ENCODE assay signal across 1 cellular context in genomic region chr6:34205466-34205865, GRCh38.
TF ChIP-seq lines count a peak whose summit lies in the region.

No MANE protein-coding gene starts in this region.

TF ChIP-seq in K562, 482 proteins besides CTCF, POLR2A, EP300 and RAD21 (continues in another document):
- TF ChIP-seq TAL1 (IDR thresholded peaks at IDR 0.05), result no peak
- TF ChIP-seq ZFP30 (CRISPR knock-in tag; IDR thresholded peaks at IDR 0.05; ENCODE audit: borderline replicate concordance), result no peak
- no peak for TF ChIP-seq NONO (IDR thresholded peaks at IDR 0.05; ENCODE audit: low read depth in 2 of 2, low read length in 1 of 2)
- TF ChIP-seq HDAC2 (IDR thresholded peaks at IDR 0.05), result no peak
- no peak for TF ChIP-seq ID3 (CRISPR knock-in tag; IDR thresholded peaks at IDR 0.05)
- peak; percentile 32; the same call in 1 of the 2 replicates for TF ChIP-seq ID3 (tag; IDR thresholded peaks at IDR 0.05)
- TF ChIP-seq CEBPG (CRISPR knock-in tag; IDR thresholded peaks at IDR 0.05), result no peak
- TF ChIP-seq CEBPG (tag; conservative IDR thresholded peaks at IDR 0.05 in 1 of 2, IDR thresholded peaks at IDR 0.05 in 1 of 2), result no peak
- no peak for TF ChIP-seq NR4A1 (CRISPR knock-in tag; IDR thresholded peaks at IDR 0.05)
- 0 out of 2 replicates have a peak, but pooled peaks have one; percentile 23 for TF ChIP-seq NR4A1 (tag; IDR thresholded peaks at IDR 0.05)
- TF ChIP-seq ZNF592 (IDR thresholded peaks at IDR 0.05), result peak; percentile 60
- no peak for TF ChIP-seq HIVEP1 (CRISPR knock-in tag; IDR thresholded peaks at IDR 0.05)
- no peak for TF ChIP-seq ZNF740 (CRISPR knock-in tag; IDR thresholded peaks at IDR 0.05)
- no peak for TF ChIP-seq ZNF740 (tag; IDR thresholded peaks at IDR 0.05)
- TF ChIP-seq ZNF398 (CRISPR knock-in tag; IDR thresholded peaks at IDR 0.05), result no peak
- TF ChIP-seq TEAD1 (CRISPR knock-in tag; IDR thresholded peaks at IDR 0.05), result no peak
- 0 out of 2 replicates have a peak, but pooled peaks have one; percentile 35 for TF ChIP-seq ZNF395 (CRISPR knock-in tag; IDR thresholded peaks at IDR 0.05)
- no peak for TF ChIP-seq RREB1 (CRISPR knock-in tag; IDR thresholded peaks at IDR 0.05)
- no peak for TF ChIP-seq SREBF2 (CRISPR knock-in tag; IDR thresholded peaks at IDR 0.05)
- TF ChIP-seq ZNF318 (IDR thresholded peaks at IDR 0.05; ENCODE audit: borderline replicate concordance in 1 of 2, low read depth in 1 of 2), result no peak
- no peak for TF ChIP-seq RFX5 (IDR thresholded peaks at IDR 0.05; ENCODE audit: low read depth, low read length)
- peak in 1 of 3 experiments; percentile 84 for TF ChIP-seq YY1 (IDR thresholded peaks at IDR 0.05; ENCODE audit: borderline replicate concordance in 1 of 3, control insufficient read depth in 1 of 3, extremely low read depth in 1 of 3, insufficient read depth in 3 of 3, insufficient read length in 1 of 3, insufficient replicate concordance in 2 of 3, low read depth in 1 of 3, low read length in 2 of 3)
- no peak for TF ChIP-seq RBM15 (IDR thresholded peaks at IDR 0.05; ENCODE audit: insufficient read depth, low read length)
- no peak for TF ChIP-seq PCBP2 (IDR thresholded peaks at IDR 0.05; ENCODE audit: low read depth, low read length, poor library complexity, severe bottlenecking)
- TF ChIP-seq ZNF408 (CRISPR knock-in tag; IDR thresholded peaks at IDR 0.05; ENCODE audit: low read depth), result no peak
- TF ChIP-seq PTTG1 (tag; IDR thresholded peaks at IDR 0.05; ENCODE audit: low read depth), result peak; percentile 51; the same call in 1 of the 2 replicates
- 0 out of 2 replicates have a peak, but pooled peaks have one; percentile 46 for TF ChIP-seq PTRF (tag; IDR thresholded peaks at IDR 0.05)
- no peak for TF ChIP-seq ZNF507 (tag; conservative IDR thresholded peaks at IDR 0.05)
- TF ChIP-seq U2AF1 (optimal IDR thresholded peaks at IDR 0.05; ENCODE audit: low read depth, low read length), result no peak
- no peak for TF ChIP-seq BRD9 (IDR thresholded peaks at IDR 0.05; ENCODE audit: low read depth, partially characterized antibody)
- TF ChIP-seq MXI1 (IDR thresholded peaks at IDR 0.05; ENCODE audit: low read depth, low read length), result no peak
- TF ChIP-seq ZNF134 (CRISPR knock-in tag; conservative IDR thresholded peaks at IDR 0.05), result no peak
- TF ChIP-seq TSC22D4 (tag; IDR thresholded peaks at IDR 0.05), result no peak
- no peak for TF ChIP-seq CAMTA2 (CRISPR knock-in tag; conservative IDR thresholded peaks at IDR 0.05)
